Comparison of ENCODE assay signal across 11 cellular contexts in the genomic region with DNA sequence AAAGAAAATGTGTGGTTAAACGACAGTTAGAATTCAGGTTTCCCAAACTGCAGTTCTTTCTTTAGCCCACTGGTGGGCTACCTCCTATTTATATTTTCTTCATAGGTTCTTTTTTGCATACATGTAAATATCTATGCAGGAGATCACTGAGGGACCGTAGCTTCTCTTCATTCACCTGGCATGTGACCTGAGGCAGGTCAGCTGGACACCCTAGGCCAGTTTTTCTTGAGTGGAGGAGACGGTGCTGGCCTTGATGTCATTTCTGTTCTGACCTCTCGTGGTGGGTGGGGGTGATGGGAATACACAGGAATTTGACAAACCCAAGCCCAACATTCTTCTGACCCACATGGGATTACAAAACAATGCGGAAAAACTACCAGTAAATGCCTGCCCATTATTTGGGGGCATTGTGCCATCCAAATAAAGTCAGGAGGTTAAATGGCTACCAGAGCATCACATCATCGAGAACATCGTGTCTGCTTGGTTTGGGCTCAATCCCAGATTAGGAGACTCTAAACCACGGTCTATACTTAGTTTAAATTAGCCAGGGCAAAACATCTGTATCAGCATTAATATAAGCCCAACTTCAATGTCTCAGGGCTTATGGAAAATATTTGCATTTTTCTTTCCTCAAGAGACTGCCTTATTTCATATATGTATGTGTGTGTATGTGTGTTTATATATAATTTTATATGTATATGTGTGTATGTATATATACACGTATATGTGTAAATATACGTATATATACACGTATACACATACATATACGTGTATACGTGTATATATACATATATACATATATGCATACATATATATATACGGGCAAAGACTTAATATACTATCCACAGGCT. TPM values are rescaled to one million over a fixed set of nuclear protein-coding genes. Genes with fewer than 3 reads are reported as not detected.
DNase-seq lines count a peak whose midpoint lies in the region; ATAC-seq and TF ChIP-seq lines count a peak whose summit lies in the region.
"Had no signal": no experiment of that assay in that cellular context is flagged by ENCODE, and none has a peak within 500 bp of the region (broad histone marks: within the 10 kb centered on the region; RNA-seq: fewer than 3 reads in every experiment).

No MANE protein-coding gene starts in this region.

- intact Hi-C loops in left ventricle myocardium inferior (cut with micrococcal nuclease): no loop called here
- intact Hi-C loops in Right ventricle myocardium superior (cut with DNase I): no loop called here
- intact Hi-C loops in uterus (cut with DNase I; ENCODE audit: low total_unique reads): no loop called here

- peak; percentile 64 to 72 for TF ChIP-seq RAD21 in liver (IDR thresholded peaks at IDR 0.05)

- H3K27me3 ChIP-seq in left ventricle myocardium inferior (ENCODE audit: low read depth): no peaks in the 10 kb centered on the region
- no peaks in the 10 kb centered on the region for H3K27me3 ChIP-seq in liver (ENCODE audit: control insufficient read depth in 4 of 4, insufficient read depth in 4 of 4, low read length in 3 of 4)
- H3K27me3 ChIP-seq in uterus: no peaks in the 10 kb centered on the region

- WGBS in liver: 50% methylated on average over 14 of the region's 14 CpGs

- DNase-seq in left ventricle myocardium inferior (no peak), Right ventricle myocardium superior (no peak), astrocyte of the hippocampus (ENCODE audit: low read depth, low spot score) (peak; percentile 83), uterus (no peak), SW480 (ENCODE audit: low spot score) (no peak)
- DNase-seq in activated naive CD4-positive, alpha-beta T cell treated with anti-CD3 and anti-CD28 coated beads, Interleukin-2, amount 50 U/mL, for 72 hours (ENCODE audit: low spot score in 2 of 2): no peak
- DNase-seq: caudate nucleus; DMS79; stimulated activated naive CD4-positive, alpha-beta T cell treated with Interleukin-2 at 50 U/mL for 16 hours had no signal

- ATAC-seq in Right ventricle myocardium superior (ENCODE audit: poor library complexity): no peak
- ATAC-seq in activated naive CD4-positive, alpha-beta T cell treated with anti-CD3 and anti-CD28 coated beads, Interleukin-2, amount 50 U/mL, for 72 hours: no peak
- no peak for ATAC-seq in GM18520 (IDR thresholded peaks at IDR 0.05; ENCODE audit: unreplicated experiment)

- peak overlapping the region in 1 of 2 donors; percentile 14 for H3K9ac ChIP-seq in liver (ENCODE audit: low read depth in 1 of 2, low read length in 2 of 2)

- TF ChIP-seq POLR2A in uterus (IDR thresholded peaks at IDR 0.05): no peak

- H3K36me3 ChIP-seq in left ventricle myocardium inferior (no peaks in the 10 kb centered on the region), liver (ENCODE audit: control insufficient read depth in 4 of 4, insufficient read depth in 3 of 4, low read depth in 1 of 4, low read length in 3 of 4) (no peaks in the 10 kb centered on the region), uterus (no peaks in the 10 kb centered on the region)

- H3K27ac ChIP-seq in left ventricle myocardium inferior (replicated peaks) (peak overlapping the region; percentile 1), liver (ENCODE audit: low read depth in 1 of 2, low read length in 2 of 2) (peak overlapping the region; percentile 88 to 90), uterus (peak overlapping the region; percentile 8 to 68)

- TF ChIP-seq CTCF in left ventricle myocardium inferior (IDR thresholded peaks at IDR 0.05; ENCODE audit: borderline replicate concordance) (no peak), liver (IDR thresholded peaks at IDR 0.05; ENCODE audit: low read depth, low read length, missing input control) (no peak), uterus (IDR thresholded peaks at IDR 0.05) (no peak)

- no peaks in the 10 kb centered on the region for H3K36me3 Mint-ChIP-seq in activated naive CD4-positive, alpha-beta T cell treated with anti-CD3 and anti-CD28 coated beads, Interleukin-2, amount 50 U/mL, for 72 hours

- H3K9me3 Mint-ChIP-seq in activated naive CD4-positive, alpha-beta T cell treated with anti-CD3 and anti-CD28 coated beads, Interleukin-2, amount 50 U/mL, for 72 hours: no peaks in the 10 kb centered on the region

- H3K9me3 ChIP-seq in left ventricle myocardium inferior (replicated peaks): no peaks in the 10 kb centered on the region
- no peaks in the 10 kb centered on the region for H3K9me3 ChIP-seq in liver (ENCODE audit: control insufficient read depth in 4 of 4, low read length in 3 of 4)
- H3K9me3 ChIP-seq in uterus: no peaks in the 10 kb centered on the region

- no peak overlapping the region for H3K27ac Mint-ChIP-seq in activated naive CD4-positive, alpha-beta T cell treated with anti-CD3 and anti-CD28 coated beads, Interleukin-2, amount 50 U/mL, for 72 hours

- H3K4me3 ChIP-seq in left ventricle myocardium inferior (no peak overlapping the region), liver (ENCODE audit: low read depth in 1 of 3, low read length in 3 of 3) (no peak overlapping the region), uterus (no peak overlapping the region)

- H3K4me1 ChIP-seq in left ventricle myocardium inferior (peaks cover 48% of the 10 kb centered on the region), liver (ENCODE audit: control insufficient read depth in 4 of 4, insufficient read depth in 4 of 4, low read length in 3 of 4) (peaks cover 16 to 65% (median 34%) of the 10 kb centered on the region in 4 donors), uterus (no peaks in the 10 kb centered on the region)

TF ChIP-seq in liver, 16 proteins besides CTCF, POLR2A, EP300 and RAD21 (continues in another document):
- peak; percentile 98 for TF ChIP-seq RXRA (IDR thresholded peaks at IDR 0.05)
- peak; percentile 76 to 87 for TF ChIP-seq HNF4A (conservative IDR thresholded peaks at IDR 0.05)
- TF ChIP-seq EGR1 (IDR thresholded peaks at IDR 0.05; ENCODE audit: low read depth in 2 of 2): peak in 1 of 2 donors; percentile 83
- peak; percentile 70 for TF ChIP-seq FOXA2 (IDR thresholded peaks at IDR 0.05)
- TF ChIP-seq GABPA (IDR thresholded peaks at IDR 0.05 in 1 of 2, conservative IDR thresholded peaks at IDR 0.05 in 1 of 2): peak in 1 of 2 donors; percentile 42
- peak; percentile 96 for TF ChIP-seq YY1 (IDR thresholded peaks at IDR 0.05)
- no peak for TF ChIP-seq TAF1 (conservative IDR thresholded peaks at IDR 0.05)
- TF ChIP-seq, protein P1, sequence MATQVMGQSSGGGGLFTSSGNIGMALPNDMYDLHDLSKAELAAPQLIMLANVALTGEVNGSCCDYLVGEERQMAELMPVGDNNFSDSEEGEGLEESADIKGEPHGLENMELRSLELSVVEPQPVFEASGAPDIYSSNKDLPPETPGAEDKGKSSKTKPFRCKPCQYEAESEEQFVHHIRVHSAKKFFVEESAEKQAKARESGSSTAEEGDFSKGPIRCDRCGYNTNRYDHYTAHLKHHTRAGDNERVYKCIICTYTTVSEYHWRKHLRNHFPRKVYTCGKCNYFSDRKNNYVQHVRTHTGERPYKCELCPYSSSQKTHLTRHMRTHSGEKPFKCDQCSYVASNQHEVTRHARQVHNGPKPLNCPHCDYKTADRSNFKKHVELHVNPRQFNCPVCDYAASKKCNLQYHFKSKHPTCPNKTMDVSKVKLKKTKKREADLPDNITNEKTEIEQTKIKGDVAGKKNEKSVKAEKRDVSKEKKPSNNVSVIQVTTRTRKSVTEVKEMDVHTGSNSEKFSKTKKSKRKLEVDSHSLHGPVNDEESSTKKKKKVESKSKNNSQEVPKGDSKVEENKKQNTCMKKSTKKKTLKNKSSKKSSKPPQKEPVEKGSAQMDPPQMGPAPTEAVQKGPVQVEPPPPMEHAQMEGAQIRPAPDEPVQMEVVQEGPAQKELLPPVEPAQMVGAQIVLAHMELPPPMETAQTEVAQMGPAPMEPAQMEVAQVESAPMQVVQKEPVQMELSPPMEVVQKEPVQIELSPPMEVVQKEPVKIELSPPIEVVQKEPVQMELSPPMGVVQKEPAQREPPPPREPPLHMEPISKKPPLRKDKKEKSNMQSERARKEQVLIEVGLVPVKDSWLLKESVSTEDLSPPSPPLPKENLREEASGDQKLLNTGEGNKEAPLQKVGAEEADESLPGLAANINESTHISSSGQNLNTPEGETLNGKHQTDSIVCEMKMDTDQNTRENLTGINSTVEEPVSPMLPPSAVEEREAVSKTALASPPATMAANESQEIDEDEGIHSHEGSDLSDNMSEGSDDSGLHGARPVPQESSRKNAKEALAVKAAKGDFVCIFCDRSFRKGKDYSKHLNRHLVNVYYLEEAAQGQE (IDR thresholded peaks at IDR 0.05): peak; percentile 64
- TF ChIP-seq, protein P2, sequence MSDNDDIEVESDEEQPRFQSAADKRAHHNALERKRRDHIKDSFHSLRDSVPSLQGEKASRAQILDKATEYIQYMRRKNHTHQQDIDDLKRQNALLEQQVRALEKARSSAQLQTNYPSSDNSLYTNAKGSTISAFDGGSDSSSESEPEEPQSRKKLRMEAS (IDR thresholded peaks at IDR 0.05): peak; percentile 92
- TF ChIP-seq, protein P3, sequence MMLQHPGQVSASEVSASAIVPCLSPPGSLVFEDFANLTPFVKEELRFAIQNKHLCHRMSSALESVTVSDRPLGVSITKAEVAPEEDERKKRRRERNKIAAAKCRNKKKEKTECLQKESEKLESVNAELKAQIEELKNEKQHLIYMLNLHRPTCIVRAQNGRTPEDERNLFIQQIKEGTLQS (IDR thresholded peaks at IDR 0.05): peak; percentile 72
- peak; percentile 49 for TF ChIP-seq FOXA1 (IDR thresholded peaks at IDR 0.05)
- peak; percentile 72 to 89 for TF ChIP-seq JUND (IDR thresholded peaks at IDR 0.05)
- TF ChIP-seq HNF4G (IDR thresholded peaks at IDR 0.05): peak; percentile 39
- peak; percentile 58 for TF ChIP-seq NR2F2 (IDR thresholded peaks at IDR 0.05)
- TF ChIP-seq SP1 (IDR thresholded peaks at IDR 0.05): peak; percentile 96

RNA-seq across cellular contexts. Expression of gene IRF2BP2, which starts 7.4 kb away (rescaled TPM):
- total RNA-seq in left ventricle myocardium inferior: 126 TPM
- total RNA-seq in Right ventricle myocardium superior: 119 TPM
- 10 to 100 TPM; 31.5 to 48.2 TPM for total RNA-seq in liver
- polyA plus RNA-seq in liver: 10 to 100 TPM; 22.2 to 39.3 TPM
- 100 to 1,000 TPM in 3 of 4 donors, 10 to 100 TPM in 1; 56.8 to 182 (median 124) TPM for total RNA-seq in uterus
- total RNA-seq in activated naive CD4-positive, alpha-beta T cell treated with anti-CD3 and anti-CD28 coated beads, Interleukin-2, amount 50 U/mL, for 72 hours: 100 to 1,000 TPM in 1 of 2 donors, 10 to 100 TPM in 1; 97.3 to 176 TPM

Comparison
In these comparisons a context has a peak if more than half of its experiments do, and no peak if none do; other contexts are left out.
1. H3K27ac ChIP-seq: peak in every context shown above with its lines; median percentile 89 in liver; 38 in uterus; 1 in left ventricle myocardium inferior.